ENCODE assay signal across 9 cellular contexts in the genomic region with DNA sequence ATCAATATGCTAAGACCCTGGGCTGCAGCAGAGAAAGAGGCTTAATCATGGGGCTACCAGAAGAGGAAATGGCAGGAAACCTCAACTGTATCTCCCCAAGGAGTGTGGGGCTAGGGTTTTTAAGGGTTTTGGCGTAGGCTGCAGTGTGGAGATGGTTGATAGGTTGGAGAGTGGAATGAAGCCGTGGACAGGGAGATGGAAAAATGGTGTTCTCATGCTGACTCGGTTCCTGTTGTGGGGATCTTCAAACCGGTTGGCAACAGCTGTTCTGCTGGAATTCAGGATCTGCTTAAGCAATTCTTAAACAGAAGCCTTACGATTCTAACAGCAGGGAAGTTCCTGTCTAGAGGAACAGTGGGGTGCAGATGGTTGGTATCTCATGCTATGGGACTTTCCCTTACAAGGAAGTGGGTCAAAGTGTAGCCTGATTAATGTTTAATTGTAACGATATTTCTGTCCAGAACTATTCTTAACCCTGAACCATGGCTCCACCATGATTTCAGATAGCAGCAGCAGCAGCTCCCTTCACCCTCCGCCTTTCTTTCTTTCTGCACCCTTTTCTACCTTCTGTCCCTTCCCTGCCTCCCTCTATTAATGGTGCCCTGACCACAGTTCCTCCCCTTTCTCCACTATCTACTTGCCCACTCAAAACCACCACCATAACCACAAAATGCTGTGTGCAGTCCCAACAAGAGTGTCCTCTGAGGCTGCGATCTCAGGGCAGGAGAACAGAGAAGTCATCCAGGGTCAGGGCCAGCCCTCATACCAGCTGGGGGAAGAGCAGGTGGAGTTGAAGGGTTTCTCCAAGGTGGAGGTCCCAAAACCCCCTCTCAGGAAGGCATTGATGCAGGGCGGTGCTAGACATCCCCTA. TPM values are rescaled to one million over a fixed set of nuclear protein-coding genes. Genes with fewer than 3 reads are reported as not detected.
A peak's percentile ranks its signal among the peaks of the same experiment; 100 is the strongest.
DNase-seq lines count a peak whose midpoint lies in the region; ATAC-seq and TF ChIP-seq lines count a peak whose summit lies in the region.
"Had no signal": no experiment of that assay in that cellular context is flagged by ENCODE, and none has a peak within 500 bp of the region (broad histone marks: within the 10 kb centered on the region; RNA-seq: fewer than 3 reads in every experiment).

No MANE protein-coding gene starts in this region.

- CTCF ChIA-PET in IMR-90 (lab: Yijun Ruan, JAX) = no interaction called here

- no peak for ATAC-seq in IMR-90 (ENCODE audit: low read depth)

- H3K9me1 ChIP-seq in IMR-90 (ENCODE audit: insufficient read depth, low read length) = no peaks in the 10 kb centered on the region

- no peaks in the 10 kb centered on the region for H3K79me1 ChIP-seq in IMR-90 (ENCODE audit: low read depth in 1 of 2, low read length in 2 of 2)

- H2AFZ ChIP-seq in IMR-90 (replicated peaks; ENCODE audit: low read length, poor library complexity) (no peak overlapping the region), smooth muscle cell (ENCODE audit: low read depth) (no peak overlapping the region)

- no peak for TF ChIP-seq POLR2A in IMR-90 (IDR thresholded peaks at IDR 0.05; ENCODE audit: low read depth, low read length)

- no peak overlapping the region for H3K4me2 ChIP-seq in IMR-90 (ENCODE audit: low read depth, low read length)
- H3K4me2 ChIP-seq in smooth muscle cell = peak overlapping the region; percentile 11

- intact Hi-C loops in IMR-90 (cut with micrococcal nuclease) = no loop called here

- no peak overlapping the region for H4K8ac ChIP-seq in IMR-90 (ENCODE audit: low read depth in 2 of 2, low read length in 2 of 2)

- H4K91ac ChIP-seq in IMR-90 (ENCODE audit: insufficient read depth, low read depth, low read length) = no peak overlapping the region

- in situ Hi-C loops in IMR-90 (cut with MboI; ENCODE audit: low sequenced_read_pairs) = no loop called here
- in situ Hi-C loops in astrocyte of the spinal cord (cut with HindIII; ENCODE audit: low sequenced_read_pairs) = no loop called here

- H3K23ac ChIP-seq in IMR-90 (ENCODE audit: low read depth, low read length) = no peak overlapping the region

- no peak overlapping the region for H2BK20ac ChIP-seq in IMR-90 (ENCODE audit: low read depth, low read length)

- no peak overlapping the region for H3K4me3 ChIP-seq in IMR-90 (ENCODE audit: insufficient read depth, low read depth, low read length)
- H3K4me3 ChIP-seq in astrocyte of the spinal cord (ENCODE audit: low read depth, low read length) = no peak overlapping the region
- H3K4me3 ChIP-seq in smooth muscle cell = no peak overlapping the region

- no peak overlapping the region for H3K18ac ChIP-seq in IMR-90 (ENCODE audit: low read depth, low read length)

- no peak overlapping the region for H3K4ac ChIP-seq in IMR-90 (ENCODE audit: low read depth, low read length)

- H2BK5ac ChIP-seq in IMR-90 (ENCODE audit: low read depth, low read length, poor library complexity, severe bottlenecking) = no peak overlapping the region

- H3K9ac ChIP-seq in IMR-90 (ENCODE audit: low read depth, low read length) = no peak overlapping the region
- H3K9ac ChIP-seq in smooth muscle cell (ENCODE audit: low read depth) = no peak overlapping the region

- no peak overlapping the region for H3K56ac ChIP-seq in IMR-90 (ENCODE audit: extremely low read depth, insufficient read depth, low read length)

- POLR2A ChIA-PET in IMR-90 (lab: Charles Lee; ENCODE audit: unreplicated experiment) = no interaction called here

- no peak overlapping the region for H2BK15ac ChIP-seq in IMR-90 (ENCODE audit: low read depth, low read length)

- H4K20me1 ChIP-seq in IMR-90 (ENCODE audit: insufficient read depth, low read length) (no peaks in the 10 kb centered on the region), smooth muscle cell (ENCODE audit: low read depth) (no peaks in the 10 kb centered on the region)

- peak overlapping the region; percentile 50 for H2AK9ac ChIP-seq in IMR-90 (replicated peaks; ENCODE audit: low read depth, low read length, poor library complexity)

- DNase-seq in SKM-1 treated with dmso at 0.1 percent for 144 hours (lab: John Stamatoyannopoulos, UW; ENCODE audit: unreplicated experiment) (peak; percentile 5), SKM-1 (lab: John Stamatoyannopoulos, UW; ENCODE audit: unreplicated experiment) (no peak), IMR-90 (no peak), astrocyte of the spinal cord (ENCODE audit: low read depth, low spot score) (peak; percentile 56), smooth muscle cell (lab: John Stamatoyannopoulos, UW; ENCODE audit: unreplicated experiment) (no peak), NCI-H345 (lab: John Stamatoyannopoulos, UW) (no peak), DMS79 (lab: John Stamatoyannopoulos, UW) (no peak)
- no peak for DNase-seq in stimulated activated CD8-positive, alpha-beta memory T cell treated with anti-CD3 and anti-CD28 coated beads, Interleukin-4, amount 100 ng/mL, for 48 hours

- no peak overlapping the region for H2AK5ac ChIP-seq in IMR-90 (ENCODE audit: low read depth, low read length)

- H3K36me3 ChIP-seq in IMR-90 (ENCODE audit: control insufficient read depth, insufficient read depth, low read length) (no peaks in the 10 kb centered on the region), smooth muscle cell (ENCODE audit: low read depth) (no peaks in the 10 kb centered on the region)

- TF ChIP-seq RAD21 in IMR-90 (IDR thresholded peaks at IDR 0.05; ENCODE audit: low read length) = no peak

- no peak overlapping the region for H2BK120ac ChIP-seq in IMR-90 (ENCODE audit: low read depth, low read length)

- no peak overlapping the region for H3K14ac ChIP-seq in IMR-90 (replicated peaks; ENCODE audit: low read depth, low read length)

- H3K27ac ChIP-seq in IMR-90 (ENCODE audit: insufficient read depth, low read length) (no peak overlapping the region), smooth muscle cell (ENCODE audit: low read depth) (peak overlapping the region; percentile 7)

- H3K27me3 ChIP-seq in IMR-90 (ENCODE audit: control insufficient read depth, insufficient read depth, low read length) (peaks cover 6% of the 10 kb centered on the region), smooth muscle cell (ENCODE audit: low read depth) (no peaks in the 10 kb centered on the region)

- TF ChIP-seq CTCF in IMR-90 (conservative IDR thresholded peaks at IDR 0.05; ENCODE audit: low read depth, low read length) (no peak), astrocyte of the spinal cord (IDR thresholded peaks at IDR 0.05; ENCODE audit: low read depth, low read length) (no peak), smooth muscle cell (IDR thresholded peaks at IDR 0.05; ENCODE audit: borderline replicate concordance, insufficient read depth, poor library complexity, severe bottlenecking) (no peak)

- H3K4me1 ChIP-seq in IMR-90 (ENCODE audit: control insufficient read depth, insufficient read depth, low read length) (no peaks in the 10 kb centered on the region), smooth muscle cell (ENCODE audit: low read depth) (peaks cover 9% of the 10 kb centered on the region)

- H3K9me3 ChIP-seq in IMR-90 (ENCODE audit: control insufficient read depth, insufficient read depth, low read length) (no peaks in the 10 kb centered on the region), smooth muscle cell (replicated peaks; ENCODE audit: low read depth) (no peaks in the 10 kb centered on the region)

- H4K5ac ChIP-seq in IMR-90 (ENCODE audit: low read depth, low read length) = no peak overlapping the region

- peaks cover 13% of the 10 kb centered on the region for H3F3A ChIP-seq in smooth muscle cell (ENCODE audit: low read depth)

- no TSS peak for BruUV-seq in IMR-90 (replicated peaks; lab: Mats Ljungman, UMichigan)

- no CpG with 5 or more reads among the region's 9 CpGs for WGBS in IMR-90 (ENCODE audit: extremely low coverage in 2 of 2, insufficient read length in 1 of 2), 2 experiments
- WGBS in smooth muscle cell (ENCODE audit: low lambda C conversion rate) = 40% methylated on average over 9 of the region's 9 CpGs

- H3K79me2 ChIP-seq in smooth muscle cell (ENCODE audit: low read depth) = no peaks in the 10 kb centered on the region

- dilution Hi-C loops in IMR-90 (cut with HindIII; ENCODE audit: low sequenced_read_pairs, unreplicated experiment) = no loop called here

TF ChIP-seq in IMR-90, 13 proteins besides CTCF, POLR2A, EP300 and RAD21 (continues in another document):
- TF ChIP-seq NFE2L2 (IDR thresholded peaks at IDR 0.05; ENCODE audit: low read depth, low read length) (no peak), BHLHE40 (IDR thresholded peaks at IDR 0.05; ENCODE audit: low read depth, low read length) (no peak), RFX5 (IDR thresholded peaks at IDR 0.05; ENCODE audit: low read depth, low read length) (no peak), CEBPB (IDR thresholded peaks at IDR 0.05; ENCODE audit: low read depth, low read length) (no peak), MAZ (IDR thresholded peaks at IDR 0.05; ENCODE audit: borderline replicate concordance, low read depth, low read length) (no peak), SMC3 (IDR thresholded peaks at IDR 0.05; ENCODE audit: low read depth, low read length) (no peak)
- TF ChIP-seq, protein P1, sequence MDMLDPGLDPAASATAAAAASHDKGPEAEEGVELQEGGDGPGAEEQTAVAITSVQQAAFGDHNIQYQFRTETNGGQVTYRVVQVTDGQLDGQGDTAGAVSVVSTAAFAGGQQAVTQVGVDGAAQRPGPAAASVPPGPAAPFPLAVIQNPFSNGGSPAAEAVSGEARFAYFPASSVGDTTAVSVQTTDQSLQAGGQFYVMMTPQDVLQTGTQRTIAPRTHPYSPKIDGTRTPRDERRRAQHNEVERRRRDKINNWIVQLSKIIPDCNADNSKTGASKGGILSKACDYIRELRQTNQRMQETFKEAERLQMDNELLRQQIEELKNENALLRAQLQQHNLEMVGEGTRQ (IDR thresholded peaks at IDR 0.05; ENCODE audit: low read depth, low read length) = no peak
- TF ChIP-seq, protein P2, sequence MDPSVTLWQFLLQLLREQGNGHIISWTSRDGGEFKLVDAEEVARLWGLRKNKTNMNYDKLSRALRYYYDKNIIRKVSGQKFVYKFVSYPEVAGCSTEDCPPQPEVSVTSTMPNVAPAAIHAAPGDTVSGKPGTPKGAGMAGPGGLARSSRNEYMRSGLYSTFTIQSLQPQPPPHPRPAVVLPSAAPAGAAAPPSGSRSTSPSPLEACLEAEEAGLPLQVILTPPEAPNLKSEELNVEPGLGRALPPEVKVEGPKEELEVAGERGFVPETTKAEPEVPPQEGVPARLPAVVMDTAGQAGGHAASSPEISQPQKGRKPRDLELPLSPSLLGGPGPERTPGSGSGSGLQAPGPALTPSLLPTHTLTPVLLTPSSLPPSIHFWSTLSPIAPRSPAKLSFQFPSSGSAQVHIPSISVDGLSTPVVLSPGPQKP (IDR thresholded peaks at IDR 0.05; ENCODE audit: borderline replicate concordance, low read depth, low read length) = no peak

RNA-seq across cellular contexts. Expression of a gene that starts 30.8 kb away (rescaled TPM):
- not detected in 2 replicates for total RNA-seq in IMR-90 (2012; rRNA removed)
- not detected in 2 replicates for polyA plus RNA-seq in IMR-90 (2012; rRNA removed)
- not detected in 2 replicates for polyA plus RNA-seq in IMR-90 (2012; cell fraction: cytosol; rRNA removed)
- 0.03 TPM in 1 of 2 replicates, not detected in the other for polyA plus RNA-seq in IMR-90 (2012; cell fraction: nucleus; rRNA removed; ENCODE audit: low replicate concordance)
- total RNA-seq in smooth muscle cell = 0.13 TPM in 1 of 2 replicates, not detected in the other
- 0.16 TPM in 1 of 2 replicates, not detected in the other for polyA plus RNA-seq in smooth muscle cell
- polyA plus RNA-seq: AG04450 had no signal

RNA-seq across cellular contexts. Expression of a gene that starts 48.4 kb away (rescaled TPM):
- total RNA-seq in IMR-90 (2012; rRNA removed) (0.36 and 0.56 TPM in 2 replicates), smooth muscle cell (18.0 and 19.4 TPM in 2 replicates)
- polyA plus RNA-seq in IMR-90 (2012; rRNA removed) (0.48 and 0.65 TPM in 2 replicates), smooth muscle cell (14.6 and 15.0 TPM in 2 replicates)
- polyA plus RNA-seq in IMR-90 (2012; cell fraction: cytosol; rRNA removed) = 0.37 and 0.54 TPM in 2 replicates
- 1.3 and 1.4 TPM in 2 replicates for polyA plus RNA-seq in IMR-90 (2012; cell fraction: nucleus; rRNA removed; ENCODE audit: low replicate concordance)

Comparison
In these comparisons a context has a peak if more than half of its experiments do, and no peak if none do; other contexts are left out.
1. DNase-seq: peak in SKM-1 treated with dmso at 0.1 percent for 144 hours (single experiment) and astrocyte of the spinal cord (single experiment); none in SKM-1 (single experiment), IMR-90 (single experiment), smooth muscle cell (single experiment), stimulated activated CD8-positive, alpha-beta memory T cell treated with anti-CD3 and anti-CD28 coated beads, Interleukin-4, amount 100 ng/mL, for 48 hours (single experiment), NCI-H345 (single experiment) and DMS79 (single experiment).
2. RNA of a gene that starts 48.4 kb away (total RNA-seq): 18.0 to 19.4 TPM in smooth muscle cell; 0.36 to 0.56 TPM in IMR-90; every median in the first group is over 10 times any median in the second.